Comparison of ENCODE assay signal across 1 cellular context in the genomic region with DNA sequence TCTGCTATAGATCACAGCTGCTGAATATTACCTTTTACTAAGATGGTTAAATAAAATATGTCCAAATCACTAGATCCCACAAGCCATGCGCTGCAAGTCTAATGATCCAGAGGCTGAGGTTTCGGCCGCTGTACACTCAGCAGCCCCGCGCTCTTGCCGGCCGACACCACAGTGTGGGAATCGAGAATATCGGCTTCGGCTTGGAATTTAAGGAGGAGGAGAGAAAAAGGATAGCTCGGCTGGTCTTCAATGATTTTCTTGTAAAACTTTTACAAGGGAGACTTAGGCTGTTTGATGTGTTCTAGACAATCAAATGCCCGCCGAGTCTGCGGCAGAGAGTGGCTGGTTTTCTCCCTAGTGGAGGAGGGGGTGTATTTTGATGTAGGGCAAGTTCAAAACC.
TF ChIP-seq lines count a peak whose summit lies in the region.

No MANE protein-coding gene starts in this region.

TF ChIP-seq in GM23338, 12 proteins besides CTCF, POLR2A, EP300 and RAD21 (continued from another document):
- TF ChIP-seq, protein P1, sequence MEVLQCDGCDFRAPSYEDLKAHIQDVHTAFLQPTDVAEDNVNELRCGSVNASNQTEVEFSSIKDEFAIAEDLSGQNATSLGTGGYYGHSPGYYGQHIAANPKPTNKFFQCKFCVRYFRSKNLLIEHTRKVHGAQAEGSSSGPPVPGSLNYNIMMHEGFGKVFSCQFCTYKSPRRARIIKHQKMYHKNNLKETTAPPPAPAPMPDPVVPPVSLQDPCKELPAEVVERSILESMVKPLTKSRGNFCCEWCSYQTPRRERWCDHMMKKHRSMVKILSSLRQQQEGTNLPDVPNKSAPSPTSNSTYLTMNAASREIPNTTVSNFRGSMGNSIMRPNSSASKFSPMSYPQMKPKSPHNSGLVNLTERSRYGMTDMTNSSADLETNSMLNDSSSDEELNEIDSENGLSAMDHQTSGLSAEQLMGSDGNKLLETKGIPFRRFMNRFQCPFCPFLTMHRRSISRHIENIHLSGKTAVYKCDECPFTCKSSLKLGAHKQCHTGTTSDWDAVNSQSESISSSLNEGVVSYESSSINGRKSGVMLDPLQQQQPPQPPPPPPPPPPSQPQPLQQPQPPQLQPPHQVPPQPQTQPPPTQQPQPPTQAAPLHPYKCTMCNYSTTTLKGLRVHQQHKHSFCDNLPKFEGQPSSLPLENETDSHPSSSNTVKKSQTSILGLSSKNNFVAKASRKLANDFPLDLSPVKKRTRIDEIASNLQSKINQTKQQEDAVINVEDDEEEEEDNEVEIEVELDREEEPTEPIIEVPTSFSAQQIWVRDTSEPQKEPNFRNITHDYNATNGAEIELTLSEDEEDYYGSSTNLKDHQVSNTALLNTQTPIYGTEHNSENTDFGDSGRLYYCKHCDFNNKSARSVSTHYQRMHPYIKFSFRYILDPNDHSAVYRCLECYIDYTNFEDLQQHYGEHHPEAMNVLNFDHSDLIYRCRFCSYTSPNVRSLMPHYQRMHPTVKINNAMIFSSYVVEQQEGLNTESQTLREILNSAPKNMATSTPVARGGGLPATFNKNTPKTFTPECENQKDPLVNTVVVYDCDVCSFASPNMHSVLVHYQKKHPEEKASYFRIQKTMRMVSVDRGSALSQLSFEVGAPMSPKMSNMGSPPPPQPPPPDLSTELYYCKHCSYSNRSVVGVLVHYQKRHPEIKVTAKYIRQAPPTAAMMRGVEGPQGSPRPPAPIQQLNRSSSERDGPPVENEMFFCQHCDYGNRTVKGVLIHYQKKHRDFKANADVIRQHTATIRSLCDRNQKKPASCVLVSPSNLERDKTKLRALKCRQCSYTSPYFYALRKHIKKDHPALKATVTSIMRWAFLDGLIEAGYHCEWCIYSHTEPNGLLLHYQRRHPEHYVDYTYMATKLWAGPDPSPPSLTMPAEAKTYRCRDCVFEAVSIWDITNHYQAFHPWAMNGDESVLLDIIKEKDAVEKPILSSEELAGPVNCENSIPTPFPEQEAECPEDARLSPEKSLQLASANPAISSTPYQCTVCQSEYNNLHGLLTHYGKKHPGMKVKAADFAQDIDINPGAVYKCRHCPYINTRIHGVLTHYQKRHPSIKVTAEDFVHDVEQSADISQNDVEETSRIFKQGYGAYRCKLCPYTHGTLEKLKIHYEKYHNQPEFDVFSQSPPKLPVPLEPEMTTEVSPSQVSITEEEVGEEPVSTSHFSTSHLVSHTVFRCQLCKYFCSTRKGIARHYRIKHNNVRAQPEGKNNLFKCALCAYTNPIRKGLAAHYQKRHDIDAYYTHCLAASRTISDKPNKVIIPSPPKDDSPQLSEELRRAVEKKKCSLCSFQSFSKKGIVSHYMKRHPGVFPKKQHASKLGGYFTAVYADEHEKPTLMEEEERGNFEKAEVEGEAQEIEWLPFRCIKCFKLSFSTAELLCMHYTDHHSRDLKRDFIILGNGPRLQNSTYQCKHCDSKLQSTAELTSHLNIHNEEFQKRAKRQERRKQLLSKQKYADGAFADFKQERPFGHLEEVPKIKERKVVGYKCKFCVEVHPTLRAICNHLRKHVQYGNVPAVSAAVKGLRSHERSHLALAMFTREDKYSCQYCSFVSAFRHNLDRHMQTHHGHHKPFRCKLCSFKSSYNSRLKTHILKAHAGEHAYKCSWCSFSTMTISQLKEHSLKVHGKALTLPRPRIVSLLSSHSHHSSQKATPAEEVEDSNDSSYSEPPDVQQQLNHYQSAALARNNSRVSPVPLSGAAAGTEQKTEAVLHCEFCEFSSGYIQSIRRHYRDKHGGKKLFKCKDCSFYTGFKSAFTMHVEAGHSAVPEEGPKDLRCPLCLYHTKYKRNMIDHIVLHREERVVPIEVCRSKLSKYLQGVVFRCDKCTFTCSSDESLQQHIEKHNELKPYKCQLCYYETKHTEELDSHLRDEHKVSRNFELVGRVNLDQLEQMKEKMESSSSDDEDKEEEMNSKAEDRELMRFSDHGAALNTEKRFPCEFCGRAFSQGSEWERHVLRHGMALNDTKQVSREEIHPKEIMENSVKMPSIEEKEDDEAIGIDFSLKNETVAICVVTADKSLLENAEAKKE (CRISPR knock-in tag; IDR thresholded peaks at IDR 0.05) = no peak
- no peak for TF ChIP-seq EZH2phosphoT487 (IDR thresholded peaks at IDR 0.05; ENCODE audit: unreplicated experiment)
- no peak for TF ChIP-seq ZNF331 (CRISPR knock-in tag; IDR thresholded peaks at IDR 0.05; ENCODE audit: low read depth)
- no peak for TF ChIP-seq JUNB (IDR thresholded peaks at IDR 0.05; ENCODE audit: unreplicated experiment)
- no peak for TF ChIP-seq EZH2 (IDR thresholded peaks at IDR 0.05; ENCODE audit: low read depth, unreplicated experiment)
- TF ChIP-seq POLR2AphosphoS5 (IDR thresholded peaks at IDR 0.05; ENCODE audit: low read depth) = no peak
- TF ChIP-seq NANOG (IDR thresholded peaks at IDR 0.05; ENCODE audit: borderline replicate concordance) = no peak
- TF ChIP-seq, protein P2, sequence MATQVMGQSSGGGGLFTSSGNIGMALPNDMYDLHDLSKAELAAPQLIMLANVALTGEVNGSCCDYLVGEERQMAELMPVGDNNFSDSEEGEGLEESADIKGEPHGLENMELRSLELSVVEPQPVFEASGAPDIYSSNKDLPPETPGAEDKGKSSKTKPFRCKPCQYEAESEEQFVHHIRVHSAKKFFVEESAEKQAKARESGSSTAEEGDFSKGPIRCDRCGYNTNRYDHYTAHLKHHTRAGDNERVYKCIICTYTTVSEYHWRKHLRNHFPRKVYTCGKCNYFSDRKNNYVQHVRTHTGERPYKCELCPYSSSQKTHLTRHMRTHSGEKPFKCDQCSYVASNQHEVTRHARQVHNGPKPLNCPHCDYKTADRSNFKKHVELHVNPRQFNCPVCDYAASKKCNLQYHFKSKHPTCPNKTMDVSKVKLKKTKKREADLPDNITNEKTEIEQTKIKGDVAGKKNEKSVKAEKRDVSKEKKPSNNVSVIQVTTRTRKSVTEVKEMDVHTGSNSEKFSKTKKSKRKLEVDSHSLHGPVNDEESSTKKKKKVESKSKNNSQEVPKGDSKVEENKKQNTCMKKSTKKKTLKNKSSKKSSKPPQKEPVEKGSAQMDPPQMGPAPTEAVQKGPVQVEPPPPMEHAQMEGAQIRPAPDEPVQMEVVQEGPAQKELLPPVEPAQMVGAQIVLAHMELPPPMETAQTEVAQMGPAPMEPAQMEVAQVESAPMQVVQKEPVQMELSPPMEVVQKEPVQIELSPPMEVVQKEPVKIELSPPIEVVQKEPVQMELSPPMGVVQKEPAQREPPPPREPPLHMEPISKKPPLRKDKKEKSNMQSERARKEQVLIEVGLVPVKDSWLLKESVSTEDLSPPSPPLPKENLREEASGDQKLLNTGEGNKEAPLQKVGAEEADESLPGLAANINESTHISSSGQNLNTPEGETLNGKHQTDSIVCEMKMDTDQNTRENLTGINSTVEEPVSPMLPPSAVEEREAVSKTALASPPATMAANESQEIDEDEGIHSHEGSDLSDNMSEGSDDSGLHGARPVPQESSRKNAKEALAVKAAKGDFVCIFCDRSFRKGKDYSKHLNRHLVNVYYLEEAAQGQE (IDR thresholded peaks at IDR 0.05; ENCODE audit: unreplicated experiment) = no peak
- TF ChIP-seq CREB1 (CRISPR knock-in tag; IDR thresholded peaks at IDR 0.05; ENCODE audit: low read depth) = no peak
TF ChIP-seq in GM23338: peak in this region for 0.
